8 cellular contexts compared by ENCODE assay signal in genomic region chr15:61051570-61052031, GRCh38.
DNase-seq lines count a peak whose midpoint lies in the region; ATAC-seq, FAIRE-seq and TF ChIP-seq lines count a peak whose summit lies in the region.

No MANE protein-coding gene starts in this region.

- no peaks in the 10 kb centered on the region for H3K36me3 Mint-ChIP-seq in activated T-cell treated with anti-CD3 and anti-CD28 coated beads, Interleukin-2, amount 50 U/mL, for 72 hours (ENCODE audit: insufficient read depth in 2 of 2)

- 25 to 31% (median 28%) methylated on average over 4 of the region's 4 CpGs for WGBS in adrenal gland, 4 donors
- WGBS in hepatocyte (ENCODE audit: low lambda C conversion rate, missing lambda C conversion rate): 57% methylated on average over 4 of the region's 4 CpGs
- WGBS in small intestine, 3 donors: 48 to 56% (median 54%) methylated on average over 4 of the region's 4 CpGs

- no peak for TF ChIP-seq POLR2A in adrenal gland (IDR thresholded peaks at IDR 0.05)

- no peak overlapping the region for H3K27ac ChIP-seq in adrenal gland
- H3K27ac ChIP-seq in hepatocyte: no peak overlapping the region
- no peak overlapping the region for H3K27ac ChIP-seq in small intestine (ENCODE audit: low read depth in 1 of 2, low read length in 1 of 2)

- no peaks in the 10 kb centered on the region for H3K36me3 ChIP-seq in adrenal gland (replicated peaks in 1 of 2)
- H3K36me3 ChIP-seq in hepatocyte (replicated peaks; ENCODE audit: insufficient read depth, low read depth): no peaks in the 10 kb centered on the region
- no peaks in the 10 kb centered on the region for H3K36me3 ChIP-seq in small intestine (ENCODE audit: control insufficient read depth in 2 of 2, insufficient read depth in 2 of 2, low read length in 2 of 2)

- peak; percentile 18 to 65 (median 58) for TF ChIP-seq CTCF in adrenal gland (IDR thresholded peaks at IDR 0.05)
- TF ChIP-seq CTCF in hepatocyte (IDR thresholded peaks at IDR 0.05; ENCODE audit: poor library complexity): peak; percentile 56

- ATAC-seq in activated T-cell treated with anti-CD3 and anti-CD28 coated beads, Interleukin-2, amount 50 U/mL, for 72 hours (replicated peaks in 1 of 2): peak; percentile 7 to 15
- ATAC-seq in HG02588 (IDR thresholded peaks at IDR 0.05; ENCODE audit: unreplicated experiment): no peak

- no peak for FAIRE-seq in small intestine (lab: Jason Lieb, UNC)

- H3K4me1 Mint-ChIP-seq in activated T-cell treated with anti-CD3 and anti-CD28 coated beads, Interleukin-2, amount 50 U/mL, for 72 hours (ENCODE audit: low read depth): no peaks in the 10 kb centered on the region

- H3K4me3 Mint-ChIP-seq in activated T-cell treated with anti-CD3 and anti-CD28 coated beads, Interleukin-2, amount 50 U/mL, for 72 hours: no peak overlapping the region

- H3K27ac Mint-ChIP-seq in activated T-cell treated with anti-CD3 and anti-CD28 coated beads, Interleukin-2, amount 50 U/mL, for 72 hours: no peak overlapping the region

- H3K27me3 ChIP-seq in adrenal gland (no peaks in the 10 kb centered on the region), hepatocyte (no peaks in the 10 kb centered on the region), small intestine (ENCODE audit: control insufficient read depth in 2 of 2, insufficient read depth in 2 of 2, low read length in 2 of 2) (no peaks in the 10 kb centered on the region)

- intact Hi-C loops in adrenal gland (cut with DNase I): no loop called here

- H3K27me3 Mint-ChIP-seq in activated T-cell treated with anti-CD3 and anti-CD28 coated beads, Interleukin-2, amount 50 U/mL, for 72 hours (ENCODE audit: low read depth): peaks cover 23% of the 10 kb centered on the region

- H4K20me1 ChIP-seq in hepatocyte (ENCODE audit: insufficient read depth, poor library complexity, severe bottlenecking): no peaks in the 10 kb centered on the region

- no peak for DNase-seq in activated T-cell treated with anti-CD3 and anti-CD28 coated beads, Interleukin-2, amount 50 U/mL, for 72 hours
- DNase-seq in activated T-cell treated with anti-CD3 and anti-CD28 coated beads, Interleukin-2, amount 50 U/mL, for 1 hour: no peak
- DNase-seq in adrenal gland (peak; percentile 30 to 67 (median 45)), hepatocyte (ENCODE audit: low spot score) (peak; percentile 52), small intestine (peak; percentile 12), NAMALWA (ENCODE audit: low spot score) (no peak), mesenteric fat pad (ENCODE audit: low spot score) (no peak)

- no peak overlapping the region for H2AFZ ChIP-seq in hepatocyte

- no peak overlapping the region for H3K4me3 ChIP-seq in adrenal gland
- no peak overlapping the region for H3K4me3 ChIP-seq in hepatocyte
- H3K4me3 ChIP-seq in small intestine (ENCODE audit: low read depth in 1 of 2, low read length in 2 of 2): no peak overlapping the region

- no peaks in the 10 kb centered on the region for H3K9me2 ChIP-seq in hepatocyte (replicated peaks; ENCODE audit: insufficient read depth)

- H3K4me1 ChIP-seq in adrenal gland (replicated peaks in 1 of 2): no peaks in the 10 kb centered on the region
- H3K4me1 ChIP-seq in hepatocyte (ENCODE audit: insufficient read depth): no peaks in the 10 kb centered on the region
- no peaks in the 10 kb centered on the region for H3K4me1 ChIP-seq in small intestine (ENCODE audit: control insufficient read depth in 2 of 2, insufficient read depth in 1 of 2, low read depth in 1 of 2, low read length in 1 of 2)

- no peaks in the 10 kb centered on the region for H3K9me3 Mint-ChIP-seq in activated T-cell treated with anti-CD3 and anti-CD28 coated beads, Interleukin-2, amount 50 U/mL, for 72 hours

- no peak overlapping the region for H3K4me2 ChIP-seq in hepatocyte

- H3K9me3 ChIP-seq in adrenal gland (replicated peaks in 1 of 3) (no peaks in the 10 kb centered on the region), hepatocyte (ENCODE audit: low read depth) (no peaks in the 10 kb centered on the region), small intestine (ENCODE audit: control insufficient read depth, low read depth) (no peaks in the 10 kb centered on the region)

- H3K79me2 ChIP-seq in hepatocyte: no peaks in the 10 kb centered on the region

Comparison
In these comparisons a context has a peak if more than half of its experiments do, and no peak if none do; other contexts are left out.
1. DNase-seq: peak in adrenal gland (7 of 7), hepatocyte (single experiment) and small intestine (single experiment); none in activated T-cell treated with anti-CD3 and anti-CD28 coated beads, Interleukin-2, amount 50 U/mL, for 72 hours (0 of 2), activated T-cell treated with anti-CD3 and anti-CD28 coated beads, Interleukin-2, amount 50 U/mL, for 1 hour (single experiment), NAMALWA (single experiment) and mesenteric fat pad (single experiment).